Comparison of ENCODE assay signal across 8 cellular contexts in genomic region chr4:6986781-6987565, GRCh38. TPM values are rescaled to one million over a fixed set of nuclear protein-coding genes. Genes with fewer than 3 reads are reported as not detected.
DNase-seq lines count a peak whose midpoint lies in the region; ATAC-seq, FAIRE-seq and TF ChIP-seq lines count a peak whose summit lies in the region.

No MANE protein-coding gene starts in this region.

- no peaks in the 10 kb centered on the region for H3K27me3 Mint-ChIP-seq in Caco-2 (ENCODE audit: insufficient read depth, unreplicated experiment)
- H3K27me3 Mint-ChIP-seq in activated CD8-positive, alpha-beta memory T cell treated with anti-CD3 and anti-CD28 coated beads, Interleukin-2, amount 10 ng/mL, durations not matched to agents 7 days and 5 days = no peaks in the 10 kb centered on the region

- peak overlapping the region; percentile 79 for H3K27ac Mint-ChIP-seq in Caco-2 (ENCODE audit: unreplicated experiment)
- peak overlapping the region; percentile 90 for H3K27ac Mint-ChIP-seq in activated CD8-positive, alpha-beta memory T cell treated with anti-CD3 and anti-CD28 coated beads, Interleukin-2, amount 10 ng/mL, durations not matched to agents 7 days and 5 days

- H3K27me3 ChIP-seq in Caco-2 (replicated peaks; ENCODE audit: control insufficient read depth, insufficient read depth, low read length) = no peaks in the 10 kb centered on the region
- H3K27me3 ChIP-seq in H1 (replicated peaks in 1 of 4; ENCODE audit: control insufficient read depth in 3 of 4, extremely low read depth in 1 of 4, insufficient read depth in 3 of 4, low read length in 3 of 4) = no peaks in the 10 kb centered on the region

- peaks cover 18 to 26% of the 10 kb centered on the region in 2 experiments for H4K20me1 ChIP-seq in H1 (replicated peaks in 1 of 2; ENCODE audit: control insufficient read depth in 1 of 2, insufficient read depth in 2 of 2, low read length in 2 of 2)

- intact Hi-C loops in Caco-2 (cut with micrococcal nuclease; ENCODE audit: unreplicated experiment) = loop anchor here (1.0 to 10.0 kb wide), 5 partner anchors 13 to 282 kb away; partner anchors contain the start of genes GRPEL1 and MRFAP1L1

- H2AK5ac ChIP-seq in H1 (ENCODE audit: low read depth, low read length) = peak overlapping the region; percentile 71; the same call in 1 of the 2 replicates

- peak overlapping the region; percentile 77 for H4K5ac ChIP-seq in H1 (ENCODE audit: insufficient read length, low read depth, low read length)

- peaks cover 30% of the 10 kb centered on the region for H3K4me1 Mint-ChIP-seq in Caco-2 (ENCODE audit: low read depth, unreplicated experiment)
- peaks cover 73% of the 10 kb centered on the region for H3K4me1 Mint-ChIP-seq in activated CD8-positive, alpha-beta memory T cell treated with anti-CD3 and anti-CD28 coated beads, Interleukin-2, amount 10 ng/mL, durations not matched to agents 7 days and 5 days

- H4K8ac ChIP-seq in H1 (ENCODE audit: extremely low read depth, insufficient read depth, low read length) = peak overlapping the region; percentile 92

- FAIRE-seq in H1 (lab: Jason Lieb, UNC) = no peak

- DNase-seq in Caco-2 (peak; percentile 92 to 96), GM20000 (ENCODE audit: low spot score) (peak; percentile 98), HT-29 (ENCODE audit: low spot score) (peak; percentile 95), NOMO-1 (lab: John Stamatoyannopoulos, UW; ENCODE audit: unreplicated experiment in 2 of 2) (peak; percentile 90), H1 (ENCODE audit: low read depth in 1 of 2, low spot score in 2 of 2) (peak; percentile 78 to 93)
- DNase-seq in activated CD8-positive, alpha-beta memory T cell treated with anti-CD3 and anti-CD28 coated beads, Interleukin-2, amount 10 ng/mL, durations not matched to agents 7 days and 5 days = peak; percentile 95
- DNase-seq in stimulated activated CD8-positive, alpha-beta memory T cell treated with anti-CD3 and anti-CD28 coated beads, Interleukin-15, amount 100 ng/mL, for 1 hour (ENCODE audit: low read depth) = peak; percentile 81

- peak overlapping the region; percentile 98 for H4K91ac ChIP-seq in H1 (replicated peaks; ENCODE audit: insufficient read length, low read length)

- peak overlapping the region; percentile 78 to 88 for H3K4me2 ChIP-seq in H1 (ENCODE audit: insufficient read depth in 1 of 2, low read depth in 2 of 2, low read length in 2 of 2)

- H3K9ac ChIP-seq in H1 (replicated peaks in 1 of 4; ENCODE audit: extremely low read depth in 1 of 4, low read depth in 3 of 4, low read length in 3 of 4) = peak overlapping the region; percentile 78 to 93 (median 88)

- peaks cover 7 to 52% of the 10 kb centered on the region in 2 experiments; a peak in 3 of 4 replicates for H3K79me2 ChIP-seq in H1 (ENCODE audit: control insufficient read depth in 1 of 2, insufficient read depth in 2 of 2, low read length in 2 of 2)

- H3K56ac ChIP-seq in H1 (replicated peaks; ENCODE audit: insufficient read length, low read depth, low read length) = peak overlapping the region; percentile 71

- H3K9me3 ChIP-seq in Caco-2 (no peaks in the 10 kb centered on the region), H1 (ENCODE audit: insufficient read depth in 2 of 2, low read depth in 1 of 2, low read length in 1 of 2) (no peaks in the 10 kb centered on the region), mesodermal cell (ENCODE audit: control insufficient read depth, low read length) (no peaks in the 10 kb centered on the region)

- peak overlapping the region; percentile 70 for H2BK120ac ChIP-seq in H1 (replicated peaks; ENCODE audit: low read depth, low read length)

- TF ChIP-seq EP300 in H1 (IDR thresholded peaks at IDR 0.05; ENCODE audit: borderline replicate concordance in 1 of 2, low read depth in 2 of 2, low read length in 2 of 2) = peak in 1 of 2 experiments; percentile 4; a peak in 1 of 3 replicates

- TF ChIP-seq POLR2A in H1 (IDR thresholded peaks at IDR 0.05; ENCODE audit: control extremely low read depth in 1 of 2, low read depth in 2 of 2, low read length in 2 of 2) = peak; percentile 32 to 63; a peak in 2 of 3 replicates

- H3K23me2 ChIP-seq in H1 (ENCODE audit: low read depth, low read length) = peaks cover 11% of the 10 kb centered on the region

- H3K79me1 ChIP-seq in H1 (ENCODE audit: low read depth, low read length) = peaks cover 24% of the 10 kb centered on the region

- BruUV-seq in Caco-2 (replicated peaks; lab: Mats Ljungman, UMichigan) = no TSS peak

- H3K9me3 Mint-ChIP-seq in Caco-2 (ENCODE audit: unreplicated experiment) = no peaks in the 10 kb centered on the region
- no peaks in the 10 kb centered on the region for H3K9me3 Mint-ChIP-seq in activated CD8-positive, alpha-beta memory T cell treated with anti-CD3 and anti-CD28 coated beads, Interleukin-2, amount 10 ng/mL, durations not matched to agents 7 days and 5 days (ENCODE audit: low read depth)

- CTCF ChIA-PET in Caco-2 (lab: Charles Lee) = interaction anchor here (0.9 to 1.6 kb wide), 5 partner anchors 13 to 70 kb away, joined by 4 to 6 read pairs (median 4); partner anchors contain the start of gene TADA2B
- CTCF ChIA-PET in activated CD8-positive, alpha-beta memory T cell treated with anti-CD3 and anti-CD28 coated beads, Interleukin-2, amount 10 ng/mL, durations not matched to agents 7 days and 5 days (lab: Charles Lee) = interaction anchor here (0.8 to 3.3 kb wide), 12 partner anchors 11 to 267 kb away, joined by 3 to 26 read pairs (median 6); partner anchors contain the start of genes GRPEL1, TADA2B and TBC1D14
- CTCF ChIA-PET in H1 (lab: Charles Lee; ENCODE audit: partially characterized antibody) = interaction anchor here (0.5 to 3.0 kb wide), 9 partner anchors 13 to 312 kb away, joined by 3 to 14 read pairs (median 4); no protein-coding TSS in a partner anchor

- no peaks in the 10 kb centered on the region for H3K36me3 ChIP-seq in Caco-2 (ENCODE audit: control insufficient read depth, insufficient read depth, low read length)
- H3K36me3 ChIP-seq in H1 (ENCODE audit: control insufficient read depth in 2 of 4, insufficient read depth in 4 of 4, low read length in 3 of 4) = no peaks in the 10 kb centered on the region
- H3K36me3 ChIP-seq in mesodermal cell (ENCODE audit: control insufficient read depth, insufficient read depth, low read length) = peaks cover 7% of the 10 kb centered on the region

- 0 out of 2 replicates have a peak overlapping the region, but pooled peaks have one; percentile 1 for H2AFZ ChIP-seq in H1 (ENCODE audit: low read length)

- peak overlapping the region; percentile 98; the same call in 1 of the 2 replicates for H2BK15ac ChIP-seq in H1 (ENCODE audit: low read length)

- peak overlapping the region; percentile 53 for H3K23ac ChIP-seq in H1 (ENCODE audit: insufficient read length)

- peak in 1 of 2 experiments; percentile 8; a peak in 1 of 4 replicates for TF ChIP-seq RAD21 in H1 (IDR thresholded peaks at IDR 0.05 in 1 of 2, conservative IDR thresholded peaks at IDR 0.05 in 1 of 2; ENCODE audit: low read depth in 2 of 2, low read length in 2 of 2)

- TF ChIP-seq CTCF in Caco-2 (IDR thresholded peaks at IDR 0.05; ENCODE audit: insufficient read depth in 1 of 2, low read depth in 1 of 2, low read length in 1 of 2, severe bottlenecking in 1 of 2, unreplicated experiment in 1 of 2) (peak in 1 of 2 experiments; percentile 6), GM20000 (IDR thresholded peaks at IDR 0.05; ENCODE audit: extremely low read depth, missing control alignments) (no peak), H1 (IDR thresholded peaks at IDR 0.05; ENCODE audit: control extremely low read depth in 1 of 3, insufficient read depth in 1 of 3, low read depth in 1 of 3, low read length in 3 of 3) (no peak)

- H3K4me3 Mint-ChIP-seq in Caco-2 (ENCODE audit: unreplicated experiment) = peak overlapping the region; percentile 84
- peak overlapping the region; percentile 92 for H3K4me3 Mint-ChIP-seq in activated CD8-positive, alpha-beta memory T cell treated with anti-CD3 and anti-CD28 coated beads, Interleukin-2, amount 10 ng/mL, durations not matched to agents 7 days and 5 days

- peaks cover 31% of the 10 kb centered on the region for H3K36me3 Mint-ChIP-seq in Caco-2 (ENCODE audit: insufficient read depth, unreplicated experiment)
- H3K36me3 Mint-ChIP-seq in activated CD8-positive, alpha-beta memory T cell treated with anti-CD3 and anti-CD28 coated beads, Interleukin-2, amount 10 ng/mL, durations not matched to agents 7 days and 5 days = peaks cover 1% of the 10 kb centered on the region

- H3K18ac ChIP-seq in H1 (ENCODE audit: extremely low read depth, low read length) = peak overlapping the region; percentile 100; the same call in 1 of the 2 replicates

- H3K4me3 ChIP-seq in Caco-2 (ENCODE audit: low read depth, low read length) (peak overlapping the region; percentile 91), H1 (ENCODE audit: extremely low read depth in 1 of 4, insufficient read depth in 2 of 4, low read depth in 3 of 4, low read length in 4 of 4) (peak overlapping the region; percentile 66 to 93 (median 80)), mesodermal cell (ENCODE audit: extremely low read depth, insufficient read depth, low read length, poor library complexity, severe bottlenecking) (peak overlapping the region; percentile 80)

- H3K4me1 ChIP-seq in Caco-2 (peaks cover 29% of the 10 kb centered on the region), H1 (replicated peaks in 1 of 4; ENCODE audit: control insufficient read depth in 3 of 4, insufficient read depth in 4 of 4, low read length in 3 of 4) (peaks cover 5 to 17% (median 8%) of the 10 kb centered on the region in 4 experiments), mesodermal cell (ENCODE audit: control insufficient read depth, insufficient read depth, low read length, poor library complexity, severe bottlenecking) (peaks cover 9% of the 10 kb centered on the region)

- peak overlapping the region; percentile 21 for H3K14ac ChIP-seq in H1 (ENCODE audit: insufficient read length)

- H2BK12ac ChIP-seq in H1 (ENCODE audit: low read depth, low read length) = peak overlapping the region; percentile 93

- H3K4ac ChIP-seq in H1 (replicated peaks; ENCODE audit: insufficient read length, low read depth, low read length) = peak overlapping the region; percentile 89

- H3K27ac ChIP-seq in H1 (ENCODE audit: low read depth, low read length) (peak overlapping the region; percentile 75), mesodermal cell (ENCODE audit: low read depth, low read length, severe bottlenecking) (peak overlapping the region; percentile 92)

- POLR2A ChIA-PET in Caco-2 (lab: Charles Lee) = interaction anchor here (1.0 to 1.2 kb wide), 4 partner anchors 29 to 80 kb away, joined by 3 read pairs; partner anchors contain the start of gene TBC1D14
- POLR2A ChIA-PET in H1 (lab: Charles Lee; ENCODE audit: partially characterized antibody) = interaction anchor here (1.0 to 3.8 kb wide), 15 partner anchors 13 to 205 kb away, joined by 3 to 29 read pairs (median 6); partner anchors contain the start of genes GRPEL1, KIAA0232, TADA2B and TBC1D14

- ATAC-seq in activated CD8-positive, alpha-beta memory T cell treated with anti-CD3 and anti-CD28 coated beads, Interleukin-2, amount 10 ng/mL, durations not matched to agents 7 days and 5 days = peak; percentile 95

- peak overlapping the region; percentile 76 for H2BK5ac ChIP-seq in H1 (ENCODE audit: low read depth, low read length)

- H2BK20ac ChIP-seq in H1 (ENCODE audit: low read length) = no peak overlapping the region

- 0% methylated on average over 29 of the region's 78 CpGs; no CpG with 5 or more reads in 1 of the 2 experiments for WGBS in H1 (ENCODE audit: extremely low coverage in 1 of 2, insufficient coverage in 1 of 2, insufficient read length in 1 of 2, insufficient replicate concordance in 2 of 2, low coverage in 1 of 2, low lambda C conversion rate in 2 of 2, missing lambda C conversion rate in 1 of 2), 2 experiments
- WGBS in mesodermal cell (ENCODE audit: insufficient coverage in 2 of 2), 2 experiments = 0% methylated on average over 39 to 47 of the region's 78 CpGs

RNA-seq across cellular contexts. Expression of gene TADA2B, which starts 56.2 kb away (rescaled TPM):
- total RNA-seq in Caco-2 (2022) = 17.2 and 21.8 TPM in 2 replicates
- 13.1 and 14.2 TPM in 2 replicates for total RNA-seq in HT-29 (2014; rRNA removed; shearing (Covaris generic))
- total RNA-seq in activated CD8-positive, alpha-beta memory T cell treated with anti-CD3 and anti-CD28 coated beads, Interleukin-2, amount 10 ng/mL, durations not matched to agents 7 days and 5 days = 10 to 100 TPM; 16.9 to 21.4 TPM
- 12.1 and 12.3 TPM in 2 replicates for total RNA-seq in H1 (2021; fragmentation: NEBNext Ultra II Directional; extraction: Animal tissue kit (Norgen Biotek cat#: 25700))
- polyA plus RNA-seq in H1 (2011; rRNA removed) = 5.7 and 6.5 TPM in 2 replicates
- polyA plus RNA-seq in H1 (2011; cell fraction: cytosol; rRNA removed) = 5.1 TPM
- polyA plus RNA-seq in H1 (2011; cell fraction: nucleus; rRNA removed) = 8.2 TPM
- 7.6 to 10.1 TPM (median 8.7 TPM) in 4 replicates for polyA plus RNA-seq in H1 (2012, experiment 1 of 2)
- polyA plus RNA-seq in H1 (2012, experiment 2 of 2) = 5.6 TPM
- polyA plus RNA-seq in H1 (2013, experiment 1 of 2) = 6.1 TPM
- 6.0 TPM for polyA plus RNA-seq in H1 (2013, experiment 2 of 2)
- polyA minus RNA-seq in H1 (2011; rRNA and poly(A)+ RNA removed) = 3.7 and 5.2 TPM in 2 replicates
- 4.4 TPM for polyA minus RNA-seq in H1 (2011; cell fraction: cytosol; rRNA and poly(A)+ RNA removed)
- 5.3 TPM for polyA minus RNA-seq in H1 (2011; cell fraction: nucleus; rRNA and poly(A)+ RNA removed)
- 11.6 TPM for polyA plus RNA-seq in mesodermal cell (2013, experiment 1 of 2)
- 11.5 TPM for polyA plus RNA-seq in mesodermal cell (2013, experiment 2 of 2)

Comparison
In these comparisons a context has a peak if more than half of its experiments do, and no peak if none do; other contexts are left out.
1. Peak in every context shown above with its lines: DNase-seq, ATAC-seq, H3K4me3 ChIP-seq and H3K27ac ChIP-seq.